1 cellular context compared by ENCODE assay signal in the genomic region with DNA sequence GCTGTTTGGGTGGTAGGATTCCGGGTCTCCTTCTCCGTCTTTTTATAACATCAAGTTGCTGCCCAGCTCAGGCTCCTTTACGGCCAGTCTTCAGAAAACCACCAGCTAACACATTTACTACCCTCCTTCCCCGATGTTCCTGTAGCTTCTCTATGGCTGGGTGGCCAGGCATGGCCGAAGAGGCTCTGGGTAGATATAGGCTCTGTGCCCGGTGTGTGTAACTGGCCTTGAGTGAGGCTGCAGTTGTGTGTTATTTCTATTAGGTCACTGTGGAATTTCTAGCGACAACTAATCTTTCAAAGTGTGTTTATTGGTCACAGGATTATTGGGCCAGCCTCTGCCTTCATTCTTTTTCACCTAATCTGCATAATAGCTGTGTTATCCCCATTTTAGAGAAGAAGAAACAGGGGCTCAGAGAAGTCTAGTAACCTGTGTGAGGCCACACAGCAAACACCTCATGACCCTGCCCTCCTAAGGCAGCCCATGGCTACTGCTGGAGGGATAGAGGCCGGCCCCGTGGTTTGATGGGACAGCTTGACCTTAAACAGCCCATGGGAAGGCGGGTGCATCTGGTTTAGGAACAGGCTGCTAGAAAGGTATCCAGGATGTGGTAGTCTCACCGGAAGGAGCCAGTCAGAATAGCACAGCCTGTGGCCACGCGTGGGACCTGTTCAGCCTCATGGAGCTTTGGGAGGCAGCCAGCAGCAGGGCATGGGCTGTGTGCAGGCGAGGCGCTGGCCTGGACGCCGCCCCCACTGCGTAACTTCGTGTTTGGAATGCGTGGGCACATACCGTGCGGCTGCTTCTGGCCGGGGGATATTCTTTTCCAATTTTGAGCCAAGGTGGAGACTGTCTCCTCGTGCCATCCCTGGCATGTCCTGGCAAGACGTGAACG.
TF ChIP-seq lines count a peak whose summit lies in the region.

No MANE protein-coding gene starts in this region.

TF ChIP-seq in WTC11, 78 proteins besides CTCF, POLR2A, EP300 and RAD21 (continued from another document):
- TF ChIP-seq, protein P1, sequence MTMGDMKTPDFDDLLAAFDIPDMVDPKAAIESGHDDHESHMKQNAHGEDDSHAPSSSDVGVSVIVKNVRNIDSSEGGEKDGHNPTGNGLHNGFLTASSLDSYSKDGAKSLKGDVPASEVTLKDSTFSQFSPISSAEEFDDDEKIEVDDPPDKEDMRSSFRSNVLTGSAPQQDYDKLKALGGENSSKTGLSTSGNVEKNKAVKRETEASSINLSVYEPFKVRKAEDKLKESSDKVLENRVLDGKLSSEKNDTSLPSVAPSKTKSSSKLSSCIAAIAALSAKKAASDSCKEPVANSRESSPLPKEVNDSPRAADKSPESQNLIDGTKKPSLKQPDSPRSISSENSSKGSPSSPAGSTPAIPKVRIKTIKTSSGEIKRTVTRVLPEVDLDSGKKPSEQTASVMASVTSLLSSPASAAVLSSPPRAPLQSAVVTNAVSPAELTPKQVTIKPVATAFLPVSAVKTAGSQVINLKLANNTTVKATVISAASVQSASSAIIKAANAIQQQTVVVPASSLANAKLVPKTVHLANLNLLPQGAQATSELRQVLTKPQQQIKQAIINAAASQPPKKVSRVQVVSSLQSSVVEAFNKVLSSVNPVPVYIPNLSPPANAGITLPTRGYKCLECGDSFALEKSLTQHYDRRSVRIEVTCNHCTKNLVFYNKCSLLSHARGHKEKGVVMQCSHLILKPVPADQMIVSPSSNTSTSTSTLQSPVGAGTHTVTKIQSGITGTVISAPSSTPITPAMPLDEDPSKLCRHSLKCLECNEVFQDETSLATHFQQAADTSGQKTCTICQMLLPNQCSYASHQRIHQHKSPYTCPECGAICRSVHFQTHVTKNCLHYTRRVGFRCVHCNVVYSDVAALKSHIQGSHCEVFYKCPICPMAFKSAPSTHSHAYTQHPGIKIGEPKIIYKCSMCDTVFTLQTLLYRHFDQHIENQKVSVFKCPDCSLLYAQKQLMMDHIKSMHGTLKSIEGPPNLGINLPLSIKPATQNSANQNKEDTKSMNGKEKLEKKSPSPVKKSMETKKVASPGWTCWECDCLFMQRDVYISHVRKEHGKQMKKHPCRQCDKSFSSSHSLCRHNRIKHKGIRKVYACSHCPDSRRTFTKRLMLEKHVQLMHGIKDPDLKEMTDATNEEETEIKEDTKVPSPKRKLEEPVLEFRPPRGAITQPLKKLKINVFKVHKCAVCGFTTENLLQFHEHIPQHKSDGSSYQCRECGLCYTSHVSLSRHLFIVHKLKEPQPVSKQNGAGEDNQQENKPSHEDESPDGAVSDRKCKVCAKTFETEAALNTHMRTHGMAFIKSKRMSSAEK (CRISPR knock-in tag; IDR thresholded peaks at IDR 0.05; ENCODE audit: borderline replicate concordance), result no peak
- no peak for TF ChIP-seq GABPB1 (CRISPR knock-in tag; IDR thresholded peaks at IDR 0.05)
- TF ChIP-seq, protein P2, sequence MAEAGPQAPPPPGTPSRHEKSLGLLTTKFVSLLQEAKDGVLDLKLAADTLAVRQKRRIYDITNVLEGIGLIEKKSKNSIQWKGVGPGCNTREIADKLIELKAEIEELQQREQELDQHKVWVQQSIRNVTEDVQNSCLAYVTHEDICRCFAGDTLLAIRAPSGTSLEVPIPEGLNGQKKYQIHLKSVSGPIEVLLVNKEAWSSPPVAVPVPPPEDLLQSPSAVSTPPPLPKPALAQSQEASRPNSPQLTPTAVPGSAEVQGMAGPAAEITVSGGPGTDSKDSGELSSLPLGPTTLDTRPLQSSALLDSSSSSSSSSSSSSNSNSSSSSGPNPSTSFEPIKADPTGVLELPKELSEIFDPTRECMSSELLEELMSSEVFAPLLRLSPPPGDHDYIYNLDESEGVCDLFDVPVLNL (CRISPR knock-in tag; IDR thresholded peaks at IDR 0.05; ENCODE audit: borderline replicate concordance, low read depth), result no peak
- no peak for TF ChIP-seq ZBTB43 (CRISPR knock-in tag; IDR thresholded peaks at IDR 0.05)
TF ChIP-seq in WTC11: peak in this region for 0.
